In the genomic region with DNA sequence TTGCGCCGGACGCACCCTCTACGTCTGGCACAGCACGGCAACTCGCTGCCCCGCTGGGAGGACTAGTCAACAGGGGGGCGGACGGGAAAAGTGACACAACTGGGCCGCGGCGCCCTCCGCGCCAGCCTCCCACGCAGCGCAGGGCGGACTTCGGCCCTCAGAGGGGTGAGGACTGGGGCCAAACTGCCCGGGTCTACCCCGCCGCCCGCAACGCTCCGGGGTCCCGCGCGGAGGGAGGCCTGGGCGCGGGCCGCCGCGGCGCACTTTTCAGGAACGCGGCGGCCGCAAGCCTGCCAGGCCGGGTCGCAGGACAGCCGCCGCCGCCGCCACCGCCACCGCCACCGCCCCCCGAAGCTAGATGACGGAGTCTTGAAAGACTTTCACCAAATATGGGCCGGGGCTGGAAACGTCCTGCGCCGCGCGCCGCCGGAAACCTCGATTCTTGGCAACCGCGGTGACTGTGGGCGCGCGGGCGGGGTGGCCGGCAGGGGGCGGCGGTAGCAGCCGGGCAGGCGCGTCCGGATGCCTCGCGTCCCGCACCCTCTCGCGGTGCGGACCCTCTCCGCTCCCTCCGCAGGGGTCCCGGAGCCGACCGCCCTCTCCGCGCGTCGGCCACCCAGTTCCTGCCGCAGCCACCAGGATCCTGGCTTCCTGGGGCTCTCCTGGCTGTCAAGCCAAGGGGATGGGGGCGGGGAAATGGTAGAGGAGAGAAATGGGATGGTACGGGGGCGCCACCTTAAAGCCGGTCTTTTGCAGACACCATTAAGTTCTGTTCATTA, we compare ENCODE assay signal across 8 cellular contexts. TPM values are rescaled to one million over a fixed set of nuclear protein-coding genes. Genes with fewer than 3 reads are reported as not detected.
DNase-seq lines count a peak whose midpoint lies in the region; ATAC-seq, FAIRE-seq and TF ChIP-seq lines count a peak whose summit lies in the region.

No MANE protein-coding gene starts in this region.

- H3K9me3 ChIP-seq in AG04450 (ENCODE audit: control insufficient read depth, insufficient read depth, low read length): no peaks in the 10 kb centered on the region; the same call in 1 of the 2 replicates

- H3K4me3 ChIP-seq in AG04450 (ENCODE audit: low read depth, low read length): peak overlapping the region; percentile 89
- H3K4me3 ChIP-seq in fibroblast of pulmonary artery (replicated peaks; ENCODE audit: low read depth, low read length): peak overlapping the region; percentile 82

- FAIRE-seq in urothelium cell line (lab: Jason Lieb, UNC): peak; percentile 90

- H3K4me3 Mint-ChIP-seq in activated CD8-positive, alpha-beta T cell treated with anti-CD3 and anti-CD28 coated beads, Interleukin-2, amount 10 ng/mL, durations not matched to agents 7 days and 5 days: peak overlapping the region; percentile 66
- peak overlapping the region; percentile 64 for H3K4me3 Mint-ChIP-seq in natural killer cell

- peak; percentile 74 for DNase-seq in AG04450 (ENCODE audit: low read depth, low spot score)
- peak; percentile 24 for DNase-seq in NCI-H1105 (lab: John Stamatoyannopoulos, UW)
- peak; percentile 72 for DNase-seq in activated CD8-positive, alpha-beta T cell treated with anti-CD3 and anti-CD28 coated beads, Interleukin-2, amount 10 ng/mL, durations not matched to agents 7 days and 5 days
- peak; percentile 92 for DNase-seq in fibroblast of pulmonary artery (ENCODE audit: low read depth)
- no peak for DNase-seq in natural killer cell
- peak; percentile 76 for DNase-seq in urothelium cell line (ENCODE audit: low spot score)

- H3K4me1 Mint-ChIP-seq in activated CD8-positive, alpha-beta T cell treated with anti-CD3 and anti-CD28 coated beads, Interleukin-2, amount 10 ng/mL, durations not matched to agents 7 days and 5 days (ENCODE audit: low read depth): peaks cover 32% of the 10 kb centered on the region
- peaks cover 0 to 6% of the 10 kb centered on the region in 2 donors for H3K4me1 Mint-ChIP-seq in natural killer cell

- peak overlapping the region; percentile 100 for H3K27ac ChIP-seq in AG04450 (ENCODE audit: low read depth, low read length)

- H3K27me3 ChIP-seq in AG04450 (ENCODE audit: control insufficient read depth, insufficient read depth, low read length): no peaks in the 10 kb centered on the region

- no peak overlapping the region for H3K27ac Mint-ChIP-seq in activated CD8-positive, alpha-beta T cell treated with anti-CD3 and anti-CD28 coated beads, Interleukin-2, amount 10 ng/mL, durations not matched to agents 7 days and 5 days
- H3K27ac Mint-ChIP-seq in natural killer cell: no peak overlapping the region

- H3K36me3 Mint-ChIP-seq in activated CD8-positive, alpha-beta T cell treated with anti-CD3 and anti-CD28 coated beads, Interleukin-2, amount 10 ng/mL, durations not matched to agents 7 days and 5 days (ENCODE audit: low read depth): peaks cover 2% of the 10 kb centered on the region
- no peaks in the 10 kb centered on the region for H3K36me3 Mint-ChIP-seq in natural killer cell

- intact Hi-C loops in natural killer cell (cut with micrococcal nuclease): no loop called here

- CTCF ChIA-PET in AG04450 (lab: Charles Lee): interaction anchor here (0.6 to 1.4 kb wide), 7 partner anchors 9 to 269 kb away, joined by 3 to 7 read pairs (median 4); no protein-coding TSS in a partner anchor
- CTCF ChIA-PET in activated CD8-positive, alpha-beta T cell treated with anti-CD3 and anti-CD28 coated beads, Interleukin-2, amount 10 ng/mL, durations not matched to agents 7 days and 5 days (lab: Charles Lee): no interaction called here

- ATAC-seq in HG02623 (IDR thresholded peaks at IDR 0.05; ENCODE audit: unreplicated experiment) (peak; percentile 77), natural killer cell (peak in 2 of 3 donors; percentile 47 to 52)
- peak; percentile 66 for ATAC-seq in activated CD8-positive, alpha-beta T cell treated with anti-CD3 and anti-CD28 coated beads, Interleukin-2, amount 10 ng/mL, durations not matched to agents 7 days and 5 days

- no peaks in the 10 kb centered on the region for H3K9me3 Mint-ChIP-seq in activated CD8-positive, alpha-beta T cell treated with anti-CD3 and anti-CD28 coated beads, Interleukin-2, amount 10 ng/mL, durations not matched to agents 7 days and 5 days (ENCODE audit: insufficient read depth)
- no peaks in the 10 kb centered on the region for H3K9me3 Mint-ChIP-seq in natural killer cell

- peaks cover 79% of the 10 kb centered on the region for H3K27me3 Mint-ChIP-seq in activated CD8-positive, alpha-beta T cell treated with anti-CD3 and anti-CD28 coated beads, Interleukin-2, amount 10 ng/mL, durations not matched to agents 7 days and 5 days (ENCODE audit: low read depth)
- H3K27me3 Mint-ChIP-seq in natural killer cell (ENCODE audit: low read depth in 2 of 2): peaks cover 43 to 56% of the 10 kb centered on the region in 2 donors

- POLR2A ChIA-PET in AG04450 (lab: Yijun Ruan, JAX): interaction anchor here (0.5 to 1.3 kb wide), 13 partner anchors 26 to 246 kb away, joined by 3 to 9 read pairs (median 3); partner anchors contain the start of gene DDAH1
- POLR2A ChIA-PET in activated CD8-positive, alpha-beta T cell treated with anti-CD3 and anti-CD28 coated beads, Interleukin-2, amount 10 ng/mL, durations not matched to agents 7 days and 5 days (lab: Charles Lee): no interaction called here

- TF ChIP-seq CTCF in AG04450 (IDR thresholded peaks at IDR 0.05; ENCODE audit: low read depth, low read length) (peak; percentile 54), GM12872 (IDR thresholded peaks at IDR 0.05; ENCODE audit: insufficient read depth, low read depth, low read length) (peak; percentile 60), fibroblast of pulmonary artery (IDR thresholded peaks at IDR 0.05; ENCODE audit: low read length, missing control alignments) (peak; percentile 6), natural killer cell (IDR thresholded peaks at IDR 0.05) (no peak)

RNA-seq across cellular contexts. Expression of gene CCN1, which starts 3.7 kb away (rescaled TPM):
- 194 and 206 TPM in 2 replicates for polyA plus RNA-seq in AG04450 (2011; rRNA removed)
- 172 and 200 TPM in 2 replicates for polyA minus RNA-seq in AG04450 (2011; rRNA and poly(A)+ RNA removed)
- total RNA-seq in activated CD8-positive, alpha-beta T cell treated with anti-CD3 and anti-CD28 coated beads, Interleukin-2, amount 10 ng/mL, durations not matched to agents 7 days and 5 days: not detected
- not detected for total RNA-seq in natural killer cell
